17 cellular contexts compared by ENCODE assay signal in the genomic region with DNA sequence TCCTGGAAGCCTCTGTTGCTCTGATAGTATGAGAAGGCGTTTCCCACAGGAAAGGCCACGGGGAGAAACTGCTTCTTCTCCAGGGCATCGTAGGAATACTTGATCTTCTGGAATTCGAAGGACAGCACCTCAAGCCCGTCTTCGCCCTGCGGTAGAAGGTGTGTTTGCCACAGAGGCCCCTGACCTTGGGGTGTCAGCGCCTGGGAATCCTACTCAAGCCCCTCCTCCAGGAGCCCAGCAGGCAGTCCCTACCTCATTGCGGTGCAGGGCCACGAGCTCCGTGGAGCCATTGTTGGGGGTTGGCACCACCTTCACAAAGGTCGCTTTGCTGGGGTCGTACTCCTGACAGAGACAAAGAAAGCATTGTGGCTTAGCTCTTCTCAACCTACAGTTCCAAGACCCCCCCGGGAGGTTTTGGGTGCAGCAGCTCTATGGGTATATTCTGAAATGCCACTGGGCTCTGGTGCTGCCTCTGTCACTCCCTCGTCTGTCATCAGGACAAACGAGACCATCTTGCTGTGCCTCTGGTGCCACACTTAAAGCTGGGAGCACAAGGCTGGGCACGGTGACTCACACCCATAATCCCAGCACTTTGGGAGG. TPM values are rescaled to one million over a fixed set of nuclear protein-coding genes. Genes with fewer than 3 reads are reported as not detected.
DNase-seq lines count a peak whose midpoint lies in the region; ATAC-seq, FAIRE-seq and TF ChIP-seq lines count a peak whose summit lies in the region.
"Had no signal": no experiment of that assay in that cellular context is flagged by ENCODE, and none has a peak within 500 bp of the region (broad histone marks: within the 10 kb centered on the region; RNA-seq: fewer than 3 reads in every experiment).

No MANE protein-coding gene starts in this region.

- no peaks in the 10 kb centered on the region for H3K27me3 ChIP-seq in small intestine (ENCODE audit: control insufficient read depth in 2 of 2, insufficient read depth in 2 of 2, low read length in 2 of 2)

- intact Hi-C loops in MCF 10A (cut with micrococcal nuclease), result loop anchor here (10.0 kb wide), 1 partner anchor 205 kb away; a partner anchor contains a TSS

- peaks cover 14 to 16% of the 10 kb centered on the region in 2 donors for H3K36me3 ChIP-seq in small intestine (ENCODE audit: control insufficient read depth in 2 of 2, insufficient read depth in 2 of 2, low read length in 2 of 2)

- no peak for FAIRE-seq in GM12892 (lab: Jason Lieb, UNC)
- FAIRE-seq in small intestine (lab: Jason Lieb, UNC), result no peak
- FAIRE-seq: GM19239 had no signal

- no peak overlapping the region for H3K4me3 Mint-ChIP-seq in activated naive CD8-positive, alpha-beta T cell treated with anti-CD3 and anti-CD28 coated beads, Interleukin-2, amount 10 ng/mL, durations not matched to agents 7 days and 5 days
- peak overlapping the region in 2 of 3 experiments; percentile 9 to 38 for H3K4me3 Mint-ChIP-seq in nephron
- H3K4me3 Mint-ChIP-seq in MCF 10A (ENCODE audit: unreplicated experiment), result no peak overlapping the region

- ATAC-seq in activated naive CD8-positive, alpha-beta T cell treated with anti-CD3 and anti-CD28 coated beads, Interleukin-2, amount 10 ng/mL, durations not matched to agents 7 days and 5 days (ENCODE audit: low read depth), result no peak

- DNase-seq in 8988T (peak; percentile 4), GM12892 (ENCODE audit: insufficient read length) (peak; percentile 3), MCF 10A (ENCODE audit: unreplicated experiment) (no peak), small intestine (no peak)
- DNase-seq in activated naive CD8-positive, alpha-beta T cell treated with anti-CD3 and anti-CD28 coated beads, Interleukin-2, amount 10 ng/mL, durations not matched to agents 7 days and 5 days, result no peak
- DNase-seq in stimulated activated naive CD4-positive, alpha-beta T cell (lab: John Stamatoyannopoulos, UW), result no peak
- DNase-seq: DMS53; NCI-H1105 treated with DMSO at 0.1 percent for 48 hours; NCI-H187; NCI-H345; NCI-H526; NK-92 treated with Interleukin-12 subunit alpha and Interleukin-12 subunit beta, amount 100 ng/mL, for 24 hours; SIG-M5 had no signal

- H3K4me1 ChIP-seq in small intestine (ENCODE audit: control insufficient read depth in 2 of 2, insufficient read depth in 1 of 2, low read depth in 1 of 2, low read length in 1 of 2), result peaks cover 7 to 8% of the 10 kb centered on the region in 2 donors

- no peaks in the 10 kb centered on the region for H3K9me3 Mint-ChIP-seq in activated naive CD8-positive, alpha-beta T cell treated with anti-CD3 and anti-CD28 coated beads, Interleukin-2, amount 10 ng/mL, durations not matched to agents 7 days and 5 days
- H3K9me3 Mint-ChIP-seq in nephron (no peaks in the 10 kb centered on the region), MCF 10A (ENCODE audit: unreplicated experiment) (no peaks in the 10 kb centered on the region)

- H3K4me3 ChIP-seq in small intestine (ENCODE audit: low read depth in 1 of 2, low read length in 2 of 2), result no peak overlapping the region
- H3K4me3 ChIP-seq: HAP-1 had no signal

- no peak for TF ChIP-seq POLR2A in GM12892 (IDR thresholded peaks at IDR 0.05; ENCODE audit: low read depth, low read length)

- CTCF ChIA-PET in MCF 10A (lab: Yijun Ruan, JAX), result interaction anchor here (1.0 to 2.1 kb wide), 3 partner anchors 16 to 127 kb away, joined by 3 to 10 read pairs (median 4); a partner anchor contains a TSS

- H3K27ac Mint-ChIP-seq in activated naive CD8-positive, alpha-beta T cell treated with anti-CD3 and anti-CD28 coated beads, Interleukin-2, amount 10 ng/mL, durations not matched to agents 7 days and 5 days, result peak overlapping the region; percentile 38
- H3K27ac Mint-ChIP-seq in nephron, result no peak overlapping the region
- no peak overlapping the region for H3K27ac Mint-ChIP-seq in MCF 10A (ENCODE audit: low read depth, unreplicated experiment)

- no TSS peak for BruUV-seq in MCF 10A (replicated peaks; lab: Mats Ljungman, UMichigan)

- 82 to 89% (median 86%) methylated on average over 17 of the region's 17 CpGs for WGBS in small intestine, 3 donors

- H3K9me3 ChIP-seq in small intestine (ENCODE audit: control insufficient read depth, low read depth), result no peaks in the 10 kb centered on the region
- H3K9me3 ChIP-seq: HAP-1 had no signal

- no peaks in the 10 kb centered on the region for H3K27me3 Mint-ChIP-seq in activated naive CD8-positive, alpha-beta T cell treated with anti-CD3 and anti-CD28 coated beads, Interleukin-2, amount 10 ng/mL, durations not matched to agents 7 days and 5 days
- H3K27me3 Mint-ChIP-seq in nephron (ENCODE audit: low read depth), result no peaks in the 10 kb centered on the region
- H3K27me3 Mint-ChIP-seq in MCF 10A (ENCODE audit: insufficient read depth, unreplicated experiment), result no peaks in the 10 kb centered on the region

- no peak overlapping the region for H3K27ac ChIP-seq in small intestine (ENCODE audit: low read depth in 1 of 2, low read length in 1 of 2)

- peaks cover 18% of the 10 kb centered on the region for H3K4me1 Mint-ChIP-seq in activated naive CD8-positive, alpha-beta T cell treated with anti-CD3 and anti-CD28 coated beads, Interleukin-2, amount 10 ng/mL, durations not matched to agents 7 days and 5 days
- H3K4me1 Mint-ChIP-seq in nephron (peaks cover 20% of the 10 kb centered on the region), MCF 10A (ENCODE audit: insufficient read depth, unreplicated experiment) (peaks cover 16% of the 10 kb centered on the region)

- peaks cover 37% of the 10 kb centered on the region for H3K36me3 Mint-ChIP-seq in activated naive CD8-positive, alpha-beta T cell treated with anti-CD3 and anti-CD28 coated beads, Interleukin-2, amount 10 ng/mL, durations not matched to agents 7 days and 5 days
- H3K36me3 Mint-ChIP-seq in nephron (ENCODE audit: low read depth), result peaks cover 26% of the 10 kb centered on the region
- peaks cover 66% of the 10 kb centered on the region for H3K36me3 Mint-ChIP-seq in MCF 10A (ENCODE audit: insufficient read depth, unreplicated experiment)

- POLR2A ChIA-PET in activated naive CD8-positive, alpha-beta T cell treated with anti-CD3 and anti-CD28 coated beads, Interleukin-2, amount 10 ng/mL, durations not matched to agents 7 days and 5 days (lab: Charles Lee), result interaction anchor here (0.5 to 1.3 kb wide), 2 partner anchors 16 to 108 kb away, joined by 3 read pairs; a partner anchor contains a TSS
- POLR2A ChIA-PET in MCF 10A (lab: Yijun Ruan, JAX), result interaction anchor here (1.3 kb wide), 1 partner anchor 116 kb away, joined by 5 read pairs; no protein-coding TSS in a partner anchor

- no peak for TF ChIP-seq CTCF in nephron (IDR thresholded peaks at IDR 0.05; ENCODE audit: unreplicated experiment in 3 of 3)
- no peak for TF ChIP-seq CTCF in MCF 10A (IDR thresholded peaks at IDR 0.05; ENCODE audit: unreplicated experiment)

RNA-seq across cellular contexts. Expression of a gene that starts 3.7 kb away (rescaled TPM):
- 20.2 TPM for polyA plus RNA-seq in GM12892 (2012; ENCODE audit: missing spikeins)
- 100 to 1,000 TPM; 108 to 115 TPM for total RNA-seq in activated naive CD8-positive, alpha-beta T cell treated with anti-CD3 and anti-CD28 coated beads, Interleukin-2, amount 10 ng/mL, durations not matched to agents 7 days and 5 days
- 63.9 and 67.2 TPM in 2 replicates for total RNA-seq in MCF 10A (2022)
- 10 to 100 TPM; 40.3 to 49.0 (median 42.8) TPM for polyA plus RNA-seq in small intestine

RNA-seq across cellular contexts. Expression of a gene that starts 8.9 kb away (rescaled TPM):
- polyA plus RNA-seq in GM12892 (2012; ENCODE audit: missing spikeins), result 13.4 TPM
- total RNA-seq in activated naive CD8-positive, alpha-beta T cell treated with anti-CD3 and anti-CD28 coated beads, Interleukin-2, amount 10 ng/mL, durations not matched to agents 7 days and 5 days, result 100 to 1,000 TPM; 123 to 126 TPM
- total RNA-seq in MCF 10A (2022), result 8.6 and 9.2 TPM in 2 replicates
- 1 to 10 TPM; 7.1 to 8.7 (median 8.6) TPM for polyA plus RNA-seq in small intestine

RNA-seq across cellular contexts. Expression of a gene that starts 16.3 kb away (rescaled TPM):
- polyA plus RNA-seq in GM12892 (2012; ENCODE audit: missing spikeins), result 21.5 TPM
- 100 to 1,000 TPM; 128 to 135 TPM for total RNA-seq in activated naive CD8-positive, alpha-beta T cell treated with anti-CD3 and anti-CD28 coated beads, Interleukin-2, amount 10 ng/mL, durations not matched to agents 7 days and 5 days
- 9.1 and 10.1 TPM in 2 replicates for total RNA-seq in MCF 10A (2022)
- polyA plus RNA-seq in small intestine, result 10 to 100 TPM; 11.2 to 15.1 (median 13.8) TPM

RNA-seq across cellular contexts. Expression of a gene that starts 31.7 kb away (rescaled TPM):
- polyA plus RNA-seq in GM12892 (2012; ENCODE audit: missing spikeins), result 13.8 TPM
- 10 to 100 TPM; 73.6 to 73.8 TPM for total RNA-seq in activated naive CD8-positive, alpha-beta T cell treated with anti-CD3 and anti-CD28 coated beads, Interleukin-2, amount 10 ng/mL, durations not matched to agents 7 days and 5 days
- total RNA-seq in MCF 10A (2022), result 15.5 and 17.4 TPM in 2 replicates
- polyA plus RNA-seq in small intestine, result 10 to 100 TPM; 10.7 to 21.6 (median 13.1) TPM

RNA-seq across cellular contexts. Expression of a gene that starts 41.3 kb away (rescaled TPM):
- polyA plus RNA-seq in GM12892 (2012; ENCODE audit: missing spikeins), result 11.2 TPM
- total RNA-seq in activated naive CD8-positive, alpha-beta T cell treated with anti-CD3 and anti-CD28 coated beads, Interleukin-2, amount 10 ng/mL, durations not matched to agents 7 days and 5 days, result 10 to 100 TPM; 41.3 to 46.1 TPM
- 0.30 TPM in 1 of 2 replicates, not detected in the other for total RNA-seq in MCF 10A (2022)
- 1 to 10 TPM in 2 of 3 donors, under 1 TPM in 1; 0.89 to 2.5 (median 1.9) TPM for polyA plus RNA-seq in small intestine
- total RNA-seq: HT1080 had no signal

Comparison
In these comparisons a context has a peak if more than half of its experiments do, and no peak if none do; other contexts are left out.
1. DNase-seq: peak in 8988T (single experiment) and GM12892 (single experiment); none in activated naive CD8-positive, alpha-beta T cell treated with anti-CD3 and anti-CD28 coated beads, Interleukin-2, amount 10 ng/mL, durations not matched to agents 7 days and 5 days (single experiment), MCF 10A (single experiment), stimulated activated naive CD4-positive, alpha-beta T cell (0 of 6) and small intestine (single experiment).
2. H3K4me3 Mint-ChIP-seq: peak in nephron (2 of 3); none in activated naive CD8-positive, alpha-beta T cell treated with anti-CD3 and anti-CD28 coated beads, Interleukin-2, amount 10 ng/mL, durations not matched to agents 7 days and 5 days (single experiment) and MCF 10A (single experiment).
3. RNA of a gene that starts 8.9 kb away (total RNA-seq): 123 to 126 TPM in activated naive CD8-positive, alpha-beta T cell treated with anti-CD3 and anti-CD28 coated beads, Interleukin-2, amount 10 ng/mL, durations not matched to agents 7 days and 5 days; 8.6 to 9.2 TPM in MCF 10A; every median in the first group is over 10 times any median in the second.
4. RNA of a gene that starts 16.3 kb away (total RNA-seq): 128 to 135 TPM in activated naive CD8-positive, alpha-beta T cell treated with anti-CD3 and anti-CD28 coated beads, Interleukin-2, amount 10 ng/mL, durations not matched to agents 7 days and 5 days; 9.1 to 10.1 TPM in MCF 10A; every median in the first group is over 10 times any median in the second.